1 cellular context compared by ENCODE assay signal in genomic region chr18:33916200-33916599, GRCh38.
TF ChIP-seq lines count a peak whose summit lies in the region.

No MANE protein-coding gene starts in this region.

TF ChIP-seq in WTC11, 78 proteins besides CTCF, POLR2A, EP300 and RAD21 (continued from another document):
- TF ChIP-seq ZBTB43 (CRISPR knock-in tag; IDR thresholded peaks at IDR 0.05) (no peak), CREM (CRISPR knock-in tag; IDR thresholded peaks at IDR 0.05) (no peak), FOXP1 (CRISPR knock-in tag; IDR thresholded peaks at IDR 0.05; ENCODE audit: borderline replicate concordance) (no peak), ERG (CRISPR knock-in tag; IDR thresholded peaks at IDR 0.05) (no peak), ZMAT4 (CRISPR knock-in tag; IDR thresholded peaks at IDR 0.05) (no peak), PRDM15 (CRISPR knock-in tag; IDR thresholded peaks at IDR 0.05) (no peak), MYBL2 (CRISPR knock-in tag; IDR thresholded peaks at IDR 0.05) (no peak), CBFB (CRISPR knock-in tag; IDR thresholded peaks at IDR 0.05; ENCODE audit: low read depth) (no peak), FOXJ3 (CRISPR knock-in tag; IDR thresholded peaks at IDR 0.05; ENCODE audit: borderline replicate concordance) (no peak), RELA (CRISPR knock-in tag; IDR thresholded peaks at IDR 0.05; ENCODE audit: borderline replicate concordance) (no peak)
